In genomic region chr14:24913026-24913425, GRCh38 we compare ENCODE assay signal across 33 cellular contexts.
"Had no signal": no experiment of that assay in that cellular context is flagged by ENCODE, and none has a peak within 500 bp of the region (broad histone marks: within the 10 kb centered on the region; RNA-seq: fewer than 3 reads in every experiment).

No MANE protein-coding gene starts in this region.

- H3K36me3 Mint-ChIP-seq: activated naive CD4-positive, alpha-beta T cell treated with anti-CD3 and anti-CD28 coated beads, Interleukin-2, amount 50 U/mL, for 24 hours; activated naive CD8-positive, alpha-beta T cell treated with anti-CD3 and anti-CD28 coated beads, Interleukin-2, amount 10 ng/mL, durations not matched to agents 7 days and 5 days; brain; WTC11 had no signal

- H3K4me3 ChIP-seq: ascending aorta, MG63, Peyer's patch had no signal

- H3K9me3 Mint-ChIP-seq: activated CD4-positive, alpha-beta T cell treated with anti-CD3 and anti-CD28 coated beads, Interleukin-2, amount 10 ng/mL, durations not matched to agents 7 days and 5 days; activated naive CD4-positive, alpha-beta T cell treated with anti-CD3 and anti-CD28 coated beads, Interleukin-2, amount 50 U/mL, for 24 hours; activated naive CD8-positive, alpha-beta T cell treated with anti-CD3 and anti-CD28 coated beads, Interleukin-2, amount 10 ng/mL, durations not matched to agents 7 days and 5 days; activated T-cell treated with anti-CD3 and anti-CD28 coated beads, Interleukin-2, amount 50 U/mL, for 24 hours; activated T-helper 2 cell treated with anti-CD3 and anti-CD28 coated beads, Interferon-gamma antibody, Interleukin-2, Interleukin-4, amounts not matched to agents 10 μg/mL and 5 μg/mL and 100 μg/mL, durations not matched to agents 14 hours and 24 hours and 36 hours; brain; WTC11 had no signal

- H3K27ac Mint-ChIP-seq: activated CD4-positive, alpha-beta T cell treated with anti-CD3 and anti-CD28 coated beads for 36 hours; activated CD4-positive, alpha-beta T cell treated with anti-CD3 and anti-CD28 coated beads, Interleukin-2, amount 10 ng/mL, durations not matched to agents 7 days and 5 days; activated CD8-positive, alpha-beta T cell treated with anti-CD3 and anti-CD28 coated beads, Interleukin-2, amount 10 ng/mL, durations not matched to agents 7 days and 5 days; activated naive CD4-positive, alpha-beta T cell treated with anti-CD3 and anti-CD28 coated beads, Interleukin-2, amount 50 U/mL, for 24 hours; activated naive CD8-positive, alpha-beta T cell treated with anti-CD3 and anti-CD28 coated beads, Interleukin-2, amount 10 ng/mL, durations not matched to agents 7 days and 5 days; activated T-cell treated with anti-CD3 and anti-CD28 coated beads, Interleukin-2, amount 50 U/mL, for 24 hours; activated T-helper 2 cell treated with anti-CD3 and anti-CD28 coated beads, Interferon-gamma antibody, Interleukin-2, Interleukin-4, amounts not matched to agents 10 μg/mL and 5 μg/mL and 100 μg/mL, durations not matched to agents 14 hours and 24 hours and 36 hours; brain; WTC11 had no signal

- H3K27me3 Mint-ChIP-seq: brain had no signal

- H3K27ac ChIP-seq: ascending aorta, Peyer's patch, RWPE1 had no signal

- H3K4me3 Mint-ChIP-seq: activated CD4-positive, alpha-beta T cell treated with anti-CD3 and anti-CD28 coated beads for 36 hours; activated CD4-positive, alpha-beta T cell treated with anti-CD3 and anti-CD28 coated beads, Interleukin-2, amount 10 ng/mL, durations not matched to agents 7 days and 5 days; activated CD8-positive, alpha-beta T cell treated with anti-CD3 and anti-CD28 coated beads, Interleukin-2, amount 10 ng/mL, durations not matched to agents 7 days and 5 days; activated naive CD4-positive, alpha-beta T cell treated with anti-CD3 and anti-CD28 coated beads, Interleukin-2, amount 50 U/mL, for 24 hours; activated naive CD8-positive, alpha-beta T cell treated with anti-CD3 and anti-CD28 coated beads, Interleukin-2, amount 10 ng/mL, durations not matched to agents 7 days and 5 days; activated T-cell treated with anti-CD3 and anti-CD28 coated beads, Interleukin-2, amount 50 U/mL, for 24 hours; brain; WTC11 had no signal

- H3K9me3 ChIP-seq: ascending aorta, MG63, Peyer's patch had no signal

- H3K4me1 Mint-ChIP-seq: activated CD4-positive, alpha-beta T cell treated with anti-CD3 and anti-CD28 coated beads for 36 hours; activated CD4-positive, alpha-beta T cell treated with anti-CD3 and anti-CD28 coated beads, Interleukin-2, amount 10 ng/mL, durations not matched to agents 7 days and 5 days; activated naive CD4-positive, alpha-beta T cell treated with anti-CD3 and anti-CD28 coated beads, Interleukin-2, amount 50 U/mL, for 24 hours; activated naive CD8-positive, alpha-beta T cell treated with anti-CD3 and anti-CD28 coated beads, Interleukin-2, amount 10 ng/mL, durations not matched to agents 7 days and 5 days had no signal

- DNase-seq: activated CD4-positive, alpha-beta T cell treated with anti-CD3 and anti-CD28 coated beads for 36 hours; activated CD4-positive, alpha-beta T cell treated with anti-CD3 and anti-CD28 coated beads, Interleukin-2, amount 10 ng/mL, durations not matched to agents 7 days and 5 days; activated CD4-positive, alpha-beta T cell treated with anti-CD3 and anti-CD28 coated beads, Interleukin-2, amount 50 U/mL, for 48 hours; activated CD8-positive, alpha-beta T cell treated with anti-CD3 and anti-CD28 coated beads, Interleukin-2, amount 10 ng/mL, durations not matched to agents 7 days and 5 days; activated gamma-delta T cell; activated naive CD4-positive, alpha-beta T cell treated with Interleukin-2 at 50 U/mL for 16 hours; activated naive CD8-positive, alpha-beta T cell treated with anti-CD3 and anti-CD28 coated beads, Interleukin-2, amount 10 ng/mL, durations not matched to agents 7 days and 5 days; activated T-cell treated with anti-CD3 and anti-CD28 coated beads, Interleukin-2, amount 50 U/mL, for 24 hours; amygdala; cerebellar nuclear complex; Kasumi-1; KBM-7; MG63; NCI-H1048; NCI-H1105 treated with DMSO at 0.1 percent for 48 hours; NCI-H1436; NCI-H1694; NCI-H2029; NCI-H345; NCI-H524 treated with DMSO at 0.1 percent for 48 hours; NCI-H748 treated with DMSO at 0.1 percent for 48 hours; NK-92 treated with Interleukin-12 subunit alpha and Interleukin-12 subunit beta, amount 100 ng/mL, for 24 hours; PC-3; Peyer's patch; SIG-M5; T-helper 1 cell; T-helper 2 cell had no signal

- H3K36me3 ChIP-seq: ascending aorta, MG63, Peyer's patch had no signal

- H3K27me3 ChIP-seq: ascending aorta, MG63, Peyer's patch had no signal
